Comparison of ENCODE assay signal across 11 cellular contexts in genomic region chr3:64166584-64167155, GRCh38. TPM values are rescaled to one million over a fixed set of nuclear protein-coding genes. Genes with fewer than 3 reads are reported as not detected.
A peak's percentile ranks its signal among the peaks of the same experiment; 100 is the strongest.
DNase-seq lines count a peak whose midpoint lies in the region; ATAC-seq and TF ChIP-seq lines count a peak whose summit lies in the region.
"Had no signal": no experiment of that assay in that cellular context is flagged by ENCODE, and none has a peak within 500 bp of the region (broad histone marks: within the 10 kb centered on the region; RNA-seq: fewer than 3 reads in every experiment).

No MANE protein-coding gene starts in this region.

- DNase-seq in BE2C (peak; percentile 31), HuH-7.5 (ENCODE audit: low spot score) (peak; percentile 73), dedifferentiated amniotic fluid mesenchymal stem cell (ENCODE audit: extremely low spot score) (peak; percentile 29), mucosa of gallbladder (ENCODE audit: low spot score) (peak; percentile 12), stomach (no peak), left colon (no peak)
- DNase-seq: activated T-cell treated with anti-CD3 and anti-CD28 coated beads, Interleukin-2, amount 50 U/mL, for 4 hours; kidney glomerular epithelial cell; NK-92 treated with Interleukin-12 subunit alpha and Interleukin-12 subunit beta, amount 100 ng/mL, for 24 hours had no signal

- H3K4me3 ChIP-seq in BE2C (ENCODE audit: low read depth, low read length) (no peak overlapping the region), stomach (no peak overlapping the region)

- 56 to 69% (median 65%) methylated on average over 4 of the region's 4 CpGs for WGBS in stomach, 5 donors

- TF ChIP-seq POLR2A in stomach (IDR thresholded peaks at IDR 0.05) = no peak

- H3K27me3 ChIP-seq in BE2C (no peaks in the 10 kb centered on the region), stomach (no peaks in the 10 kb centered on the region)

- no peak for TF ChIP-seq EP300 in stomach (IDR thresholded peaks at IDR 0.05)

- H3K36me3 ChIP-seq in BE2C = no peaks in the 10 kb centered on the region
- no peaks in the 10 kb centered on the region for H3K36me3 ChIP-seq in stomach

- TF ChIP-seq CTCF in BE2C (IDR thresholded peaks at IDR 0.05; ENCODE audit: low read depth, low read length) (peak; percentile 72), stomach (IDR thresholded peaks at IDR 0.05) (peak in 1 of 7 experiments; percentile 7)

- ATAC-seq in GM19324 (IDR thresholded peaks at IDR 0.05; ENCODE audit: low FRiP score, unreplicated experiment) = no peak
- ATAC-seq in GM18870 (IDR thresholded peaks at IDR 0.05; ENCODE audit: unreplicated experiment) = no peak
- no peak for ATAC-seq in left colon
- ATAC-seq: activated T-cell treated with anti-CD3 and anti-CD28 coated beads, Interleukin-2, amount 50 U/mL, for 4 hours had no signal

- no peak overlapping the region for H3K27ac ChIP-seq in stomach

- H3K9me3 ChIP-seq in BE2C (no peaks in the 10 kb centered on the region), stomach (no peaks in the 10 kb centered on the region)

- H3K4me1 ChIP-seq in BE2C = no peaks in the 10 kb centered on the region; the same call in 1 of the 2 replicates
- H3K4me1 ChIP-seq in stomach = peaks cover 0 to 45% (median 29%) of the 10 kb centered on the region in 4 donors

- intact Hi-C loops in stomach (cut with DNase I; ENCODE audit: low total_unique reads) = no loop called here
- intact Hi-C loops in left colon (cut with DNase I, micrococcal nuclease) = no loop called here

RNA-seq across cellular contexts. Expression of gene PRICKLE2, which starts 58.6 kb away (rescaled TPM):
- polyA plus RNA-seq in BE2C (2012; ENCODE audit: insufficient read depth, insufficient read length, low read depth) = 0.11 TPM
- total RNA-seq in mucosa of gallbladder = 28.3 TPM
- 10 to 100 TPM; 10.7 to 59.1 (median 42.5) TPM for total RNA-seq in stomach
- 1 to 10 TPM; 3.7 to 4.0 (median 3.8) TPM for polyA plus RNA-seq in stomach
- total RNA-seq in left colon = 10 to 100 TPM in 1 of 2 donors, 1 to 10 TPM in 1; 2.6 to 13.2 TPM
- total RNA-seq: activated T-cell treated with anti-CD3 and anti-CD28 coated beads, Interleukin-2, amount 50 U/mL, for 4 hours had no signal

Comparison
In these comparisons a context has a peak if more than half of its experiments do, and no peak if none do; other contexts are left out.
1. DNase-seq: peak in BE2C (single experiment), HuH-7.5 (single experiment), dedifferentiated amniotic fluid mesenchymal stem cell (single experiment) and mucosa of gallbladder (single experiment); none in stomach (single experiment) and left colon (0 of 2).